Comparison of ENCODE assay signal across 10 cellular contexts in genomic region chr2:11160731-11161455, GRCh38. TPM values are rescaled to one million over a fixed set of nuclear protein-coding genes. Genes with fewer than 3 reads are reported as not detected.
DNase-seq lines count a peak whose midpoint lies in the region; ATAC-seq, FAIRE-seq and TF ChIP-seq lines count a peak whose summit lies in the region.
"Had no signal": no experiment of that assay in that cellular context is flagged by ENCODE, and none has a peak within 500 bp of the region (broad histone marks: within the 10 kb centered on the region; RNA-seq: fewer than 3 reads in every experiment).

No MANE protein-coding gene starts in this region.

- H3K27me3 ChIP-seq in BE2C, result no peaks in the 10 kb centered on the region
- H3K27me3 ChIP-seq: colonic mucosa had no signal

- H3K27me3 Mint-ChIP-seq in activated CD4-positive, alpha-beta T cell treated with anti-CD3 and anti-CD28 coated beads, Interleukin-2, amount 10 ng/mL, durations not matched to agents 7 days and 5 days, result no peaks in the 10 kb centered on the region
- H3K27me3 Mint-ChIP-seq in T-helper 1 cell treated with Interleukin-12 subunit alpha and Interleukin-12 subunit beta and Interleukin-4 antibody, amounts not matched to agents 30 μg/mL and 1 μg/mL, for 36 hours (ENCODE audit: low read depth), result no peaks in the 10 kb centered on the region
- no peaks in the 10 kb centered on the region for H3K27me3 Mint-ChIP-seq in stimulated activated memory B cell treated with anti-CD40 and anti-IgM and Interleukin-4, amounts not matched to agents 10 μg/mL and 1 μg/mL and 100 μg/mL, for 72 hours

- H3K9me3 ChIP-seq in kidney (ENCODE audit: control insufficient read depth in 1 of 2, low read length in 2 of 2), result no peaks in the 10 kb centered on the region
- H3K9me3 ChIP-seq in BE2C, result no peaks in the 10 kb centered on the region
- H3K9me3 ChIP-seq: colonic mucosa had no signal

- intact Hi-C loops in kidney (cut with DNase I), result no loop called here

- CTCF ChIA-PET in activated CD4-positive, alpha-beta T cell treated with anti-CD3 and anti-CD28 coated beads, Interleukin-2, amount 10 ng/mL, durations not matched to agents 7 days and 5 days (lab: Charles Lee), result interaction anchor here (0.6 to 1.1 kb wide), 4 partner anchors 14 to 236 kb away, joined by 3 to 4 read pairs (median 3); a partner anchor contains a TSS

- peak overlapping the region; percentile 61 for H3K4me3 Mint-ChIP-seq in activated CD4-positive, alpha-beta T cell treated with anti-CD3 and anti-CD28 coated beads, Interleukin-2, amount 10 ng/mL, durations not matched to agents 7 days and 5 days
- no peak overlapping the region for H3K4me3 Mint-ChIP-seq in T-helper 1 cell treated with Interleukin-12 subunit alpha and Interleukin-12 subunit beta and Interleukin-4 antibody, amounts not matched to agents 30 μg/mL and 1 μg/mL, for 36 hours
- peak overlapping the region; percentile 34 for H3K4me3 Mint-ChIP-seq in stimulated activated memory B cell treated with anti-CD40 and anti-IgM and Interleukin-4, amounts not matched to agents 10 μg/mL and 1 μg/mL and 100 μg/mL, for 72 hours

- H3K9ac ChIP-seq in kidney (ENCODE audit: low read length in 2 of 2), result no peak overlapping the region

- H3K36me3 Mint-ChIP-seq in activated CD4-positive, alpha-beta T cell treated with anti-CD3 and anti-CD28 coated beads, Interleukin-2, amount 10 ng/mL, durations not matched to agents 7 days and 5 days (ENCODE audit: low read depth), result peaks cover 5% of the 10 kb centered on the region
- no peaks in the 10 kb centered on the region for H3K36me3 Mint-ChIP-seq in T-helper 1 cell treated with Interleukin-12 subunit alpha and Interleukin-12 subunit beta and Interleukin-4 antibody, amounts not matched to agents 30 μg/mL and 1 μg/mL, for 36 hours (ENCODE audit: low read depth)
- H3K36me3 Mint-ChIP-seq in stimulated activated memory B cell treated with anti-CD40 and anti-IgM and Interleukin-4, amounts not matched to agents 10 μg/mL and 1 μg/mL and 100 μg/mL, for 72 hours, result peaks cover 11% of the 10 kb centered on the region

- no peak overlapping the region for H3K27ac ChIP-seq in kidney (ENCODE audit: low read depth in 2 of 2, low read length in 2 of 2)
- H3K27ac ChIP-seq: colonic mucosa had no signal

- H3K4me3 ChIP-seq in kidney (ENCODE audit: low read length in 2 of 2) (no peak overlapping the region), BE2C (ENCODE audit: low read depth, low read length) (no peak overlapping the region)
- H3K4me3 ChIP-seq: colonic mucosa, lung had no signal

- POLR2A ChIA-PET in activated CD4-positive, alpha-beta T cell treated with anti-CD3 and anti-CD28 coated beads, Interleukin-2, amount 10 ng/mL, durations not matched to agents 7 days and 5 days (lab: Charles Lee), result interaction anchor here (0.5 kb wide), 1 partner anchor 13 kb away, joined by 5 read pairs; no protein-coding TSS in a partner anchor

- peaks cover 31% of the 10 kb centered on the region for H3K4me1 Mint-ChIP-seq in activated CD4-positive, alpha-beta T cell treated with anti-CD3 and anti-CD28 coated beads, Interleukin-2, amount 10 ng/mL, durations not matched to agents 7 days and 5 days
- H3K4me1 Mint-ChIP-seq in T-helper 1 cell treated with Interleukin-12 subunit alpha and Interleukin-12 subunit beta and Interleukin-4 antibody, amounts not matched to agents 30 μg/mL and 1 μg/mL, for 36 hours (ENCODE audit: low read depth), result peaks cover 14% of the 10 kb centered on the region
- H3K4me1 Mint-ChIP-seq in stimulated activated memory B cell treated with anti-CD40 and anti-IgM and Interleukin-4, amounts not matched to agents 10 μg/mL and 1 μg/mL and 100 μg/mL, for 72 hours, result peaks cover 34% of the 10 kb centered on the region

- H3K27ac Mint-ChIP-seq in activated CD4-positive, alpha-beta T cell treated with anti-CD3 and anti-CD28 coated beads, Interleukin-2, amount 10 ng/mL, durations not matched to agents 7 days and 5 days, result peak overlapping the region; percentile 96
- H3K27ac Mint-ChIP-seq in T-helper 1 cell treated with Interleukin-12 subunit alpha and Interleukin-12 subunit beta and Interleukin-4 antibody, amounts not matched to agents 30 μg/mL and 1 μg/mL, for 36 hours, result peak overlapping the region; percentile 87
- peak overlapping the region; percentile 75 for H3K27ac Mint-ChIP-seq in stimulated activated memory B cell treated with anti-CD40 and anti-IgM and Interleukin-4, amounts not matched to agents 10 μg/mL and 1 μg/mL and 100 μg/mL, for 72 hours

- DNase-seq in activated CD4-positive, alpha-beta T cell treated with anti-CD3 and anti-CD28 coated beads, Interleukin-2, amount 10 ng/mL, durations not matched to agents 7 days and 5 days, result peak; percentile 39
- no peak for DNase-seq in activated CD4-positive, alpha-beta T cell treated with anti-CD3 and anti-CD28 coated beads, Interleukin-2, amount 50 U/mL, for 4 hours
- DNase-seq in kidney (no peak), H4 (ENCODE audit: low spot score) (no peak), BE2C (no peak)
- DNase-seq: colonic mucosa had no signal

- H3K36me3 ChIP-seq in kidney (ENCODE audit: control insufficient read depth in 1 of 2, insufficient read depth in 2 of 2, low read length in 2 of 2) (no peaks in the 10 kb centered on the region), BE2C (no peaks in the 10 kb centered on the region)
- H3K36me3 ChIP-seq: colonic mucosa had no signal

- ATAC-seq in HG02678 (IDR thresholded peaks at IDR 0.05; ENCODE audit: unreplicated experiment), result peak; percentile 78
- peak; percentile 76 for ATAC-seq in stimulated activated memory B cell treated with anti-CD40 and anti-IgM and Interleukin-4, amounts not matched to agents 10 μg/mL and 1 μg/mL and 100 μg/mL, for 72 hours

- H3K9me3 Mint-ChIP-seq in activated CD4-positive, alpha-beta T cell treated with anti-CD3 and anti-CD28 coated beads, Interleukin-2, amount 10 ng/mL, durations not matched to agents 7 days and 5 days, result no peaks in the 10 kb centered on the region
- no peaks in the 10 kb centered on the region for H3K9me3 Mint-ChIP-seq in T-helper 1 cell treated with Interleukin-12 subunit alpha and Interleukin-12 subunit beta and Interleukin-4 antibody, amounts not matched to agents 30 μg/mL and 1 μg/mL, for 36 hours
- no peaks in the 10 kb centered on the region for H3K9me3 Mint-ChIP-seq in stimulated activated memory B cell treated with anti-CD40 and anti-IgM and Interleukin-4, amounts not matched to agents 10 μg/mL and 1 μg/mL and 100 μg/mL, for 72 hours

- TF ChIP-seq CTCF in kidney (IDR thresholded peaks at IDR 0.05; ENCODE audit: borderline replicate concordance, extremely low read depth, insufficient read depth) (no peak), BE2C (IDR thresholded peaks at IDR 0.05; ENCODE audit: low read depth, low read length) (no peak)

- H3K4me1 ChIP-seq in kidney (ENCODE audit: control insufficient read depth in 1 of 2, insufficient read depth in 1 of 2, low read depth in 1 of 2, low read length in 2 of 2), result peaks cover 2 to 4% of the 10 kb centered on the region in 2 donors
- H3K4me1 ChIP-seq in BE2C, result peaks cover 3% of the 10 kb centered on the region; the same call in 1 of the 2 replicates

- no peak for FAIRE-seq in kidney (lab: Jason Lieb, UNC)

RNA-seq across cellular contexts. Expression of gene SLC66A3, which starts 5.6 kb away (rescaled TPM):
- 10 to 100 TPM; 21.6 to 23.4 TPM for total RNA-seq in activated CD4-positive, alpha-beta T cell treated with anti-CD3 and anti-CD28 coated beads, Interleukin-2, amount 10 ng/mL, durations not matched to agents 7 days and 5 days
- total RNA-seq in kidney, result 33.0 TPM
- polyA plus RNA-seq in kidney (ENCODE audit: insufficient read depth, low read depth, low replicate concordance), result 28.4 TPM
- 16.1 and 23.0 TPM in 2 replicates for total RNA-seq in H4 (2014; rRNA removed; shearing (Covaris generic))
- not detected for polyA plus RNA-seq in BE2C (2012; ENCODE audit: insufficient read depth, insufficient read length, low read depth)
